Comparison of ENCODE assay signal across 12 cellular contexts in the genomic region with DNA sequence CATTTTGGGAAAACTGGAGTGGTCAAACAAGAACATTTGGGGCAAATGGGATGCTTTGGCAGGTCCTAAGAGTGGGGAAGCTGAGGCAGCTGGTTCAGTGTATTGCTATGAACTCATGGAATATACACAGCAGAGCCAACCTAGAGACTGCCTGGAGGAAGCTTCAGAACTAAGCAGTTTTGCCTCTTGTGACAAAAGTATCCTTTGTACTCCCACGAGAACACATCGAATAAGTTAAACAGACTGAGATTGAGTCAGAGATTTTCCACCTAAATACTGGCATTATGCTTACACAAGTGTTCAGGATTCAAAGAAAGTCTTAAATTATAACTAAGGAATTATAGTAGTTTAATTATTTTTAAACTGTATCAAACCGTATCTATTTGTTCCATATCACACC.
"Had no signal": no experiment of that assay in that cellular context is flagged by ENCODE, and none has a peak within 500 bp of the region (broad histone marks: within the 10 kb centered on the region; RNA-seq: fewer than 3 reads in every experiment).

No MANE protein-coding gene starts in this region.

- H3K27me3 ChIP-seq: right atrium auricular region had no signal

- ATAC-seq: activated CD4-positive, alpha-beta T cell treated with anti-CD3 and anti-CD28 coated beads for 36 hours; activated naive CD4-positive, alpha-beta T cell treated with anti-CD3 and anti-CD28 coated beads, Interleukin-2, amount 50 U/mL, for 72 hours; natural killer cell had no signal

- H3K9me3 ChIP-seq: esophagus squamous epithelium, right atrium auricular region had no signal

- H3K36me3 ChIP-seq: esophagus squamous epithelium, right atrium auricular region had no signal

- DNase-seq: activated CD4-positive, alpha-beta memory T cell treated with anti-CD3 and anti-CD28 coated beads for 36 hours; activated CD4-positive, alpha-beta T cell treated with anti-CD3 and anti-CD28 coated beads for 36 hours; activated gamma-delta T cell treated with Interleukin-2 at 50 U/mL for 16 hours; activated T-cell treated with anti-CD3 and anti-CD28 coated beads for 4 hours; cerebellar nuclear complex; effector CD8-positive, alpha-beta T cell; esophagus squamous epithelium; left ventricle myocardium superior; natural killer cell; occipital lobe had no signal

- H3K4me3 ChIP-seq: esophagus squamous epithelium, right atrium auricular region had no signal
